33 cellular contexts compared by ENCODE assay signal in genomic region chr3:121504598-121504997, GRCh38.
"Had no signal": no experiment of that assay in that cellular context is flagged by ENCODE, and none has a peak within 500 bp of the region (broad histone marks: within the 10 kb centered on the region; RNA-seq: fewer than 3 reads in every experiment).

No MANE protein-coding gene starts in this region.

- H3K4me3 Mint-ChIP-seq: activated CD4-positive, alpha-beta memory T cell treated with anti-CD3 and anti-CD28 coated beads, Interleukin-2, amount 10 ng/mL, durations not matched to agents 7 days and 5 days; activated CD8-positive, alpha-beta memory T cell treated with anti-CD3 and anti-CD28 coated beads, Interleukin-2, amount 10 ng/mL, durations not matched to agents 7 days and 5 days; activated naive CD4-positive, alpha-beta T cell treated with anti-CD3 and anti-CD28 coated beads, Interleukin-2, amount 10 ng/mL, durations not matched to agents 7 days and 5 days; activated naive CD8-positive, alpha-beta T cell; activated naive CD8-positive, alpha-beta T cell treated with anti-CD3 and anti-CD28 coated beads, Interleukin-2, amount 50 U/mL, for 24 hours; brain; T-helper 1 cell treated with Interleukin-12 subunit alpha and Interleukin-12 subunit beta and Interleukin-4 antibody, amounts not matched to agents 30 μg/mL and 1 μg/mL, for 36 hours had no signal

- H3K27ac ChIP-seq: KMS-11, Peyer's patch, SJSA1, WERI-Rb-1 had no signal

- H3K9ac ChIP-seq: KMS-11, SK-N-SH had no signal

- H3K36me3 ChIP-seq: Peyer's patch had no signal

- H3K4me1 ChIP-seq: SJSA1 had no signal

- H3K9me2 ChIP-seq: SK-N-SH had no signal

- H3K4me3 ChIP-seq: Peyer's patch, SJSA1 had no signal

- H3K36me3 Mint-ChIP-seq: activated naive CD8-positive, alpha-beta T cell; brain had no signal

- H3K9me3 Mint-ChIP-seq: activated CD4-positive, alpha-beta memory T cell treated with anti-CD3 and anti-CD28 coated beads, Interleukin-2, amount 10 ng/mL, durations not matched to agents 7 days and 5 days; activated naive CD4-positive, alpha-beta T cell treated with anti-CD3 and anti-CD28 coated beads, Interleukin-2, amount 10 ng/mL, durations not matched to agents 7 days and 5 days; activated naive CD8-positive, alpha-beta T cell treated with anti-CD3 and anti-CD28 coated beads, Interleukin-2, amount 50 U/mL, for 24 hours; brain; T-helper 1 cell treated with Interleukin-12 subunit alpha and Interleukin-12 subunit beta and Interleukin-4 antibody, amounts not matched to agents 30 μg/mL and 1 μg/mL, for 36 hours had no signal

- H3K27me3 ChIP-seq: Peyer's patch, SJSA1 had no signal

- DNase-seq: activated CD4-positive, alpha-beta memory T cell treated with anti-CD3 and anti-CD28 coated beads, Interleukin-2, amount 10 ng/mL, durations not matched to agents 7 days and 5 days; activated CD4-positive, alpha-beta T cell treated with anti-CD3 and anti-CD28 coated beads for 1 hour; activated CD4-positive, alpha-beta T cell treated with anti-CD3 and anti-CD28 coated beads for 48 hours; activated CD4-positive, CD25-positive, alpha-beta regulatory T cell; activated CD8-positive, alpha-beta memory T cell treated with anti-CD3 and anti-CD28 coated beads for 24 hours; activated CD8-positive, alpha-beta memory T cell treated with anti-CD3 and anti-CD28 coated beads, Interleukin-2, amount 10 ng/mL, durations not matched to agents 7 days and 5 days; activated CD8-positive, alpha-beta memory T cell treated with anti-CD3 and anti-CD28 coated beads, Interleukin-2, amount 50 U/mL, for 48 hours; activated effector memory CD4-positive, alpha-beta T cell treated with Interleukin-2 at 50 U/mL for 16 hours; activated naive CD4-positive, alpha-beta T cell treated with anti-CD3 and anti-CD28 coated beads, Interleukin-2, amount 10 ng/mL, durations not matched to agents 7 days and 5 days; activated naive CD8-positive, alpha-beta T cell treated with anti-CD3 and anti-CD28 coated beads, Interleukin-2, amount 50 U/mL, for 24 hours; activated T-cell treated with anti-CD3 and anti-CD28 coated beads, Interleukin-2, amount 50 U/mL, for 48 hours; anterior cingulate cortex; caudate nucleus; NCI-H1105; NCI-H1417 treated with DMSO at 0.1 percent for 48 hours; NCI-H187 treated with DMSO at 0.1 percent for 48 hours; NCI-H2081 treated with DMSO at 0.1 percent for 48 hours; NCI-H226; NCI-H446 treated with DMSO at 0.1 percent for 48 hours; NCI-H524; NK-92 treated with Interleukin-12 subunit alpha and Interleukin-12 subunit beta, amount 100 ng/mL, for 24 hours; PC-3; Peyer's patch; RPMI8226; SHP77 treated with DMSO at 0.1 percent for 48 hours; SK-N-SH; T-helper 9 cell; WERI-Rb-1 had no signal

- H3K4me1 Mint-ChIP-seq: activated naive CD4-positive, alpha-beta T cell treated with anti-CD3 and anti-CD28 coated beads, Interleukin-2, amount 10 ng/mL, durations not matched to agents 7 days and 5 days; activated naive CD8-positive, alpha-beta T cell treated with anti-CD3 and anti-CD28 coated beads, Interleukin-2, amount 50 U/mL, for 24 hours; brain had no signal

- H3K27ac Mint-ChIP-seq: activated CD4-positive, alpha-beta memory T cell treated with anti-CD3 and anti-CD28 coated beads, Interleukin-2, amount 10 ng/mL, durations not matched to agents 7 days and 5 days; activated CD8-positive, alpha-beta memory T cell treated with anti-CD3 and anti-CD28 coated beads, Interleukin-2, amount 10 ng/mL, durations not matched to agents 7 days and 5 days; activated naive CD8-positive, alpha-beta T cell; activated naive CD8-positive, alpha-beta T cell treated with anti-CD3 and anti-CD28 coated beads, Interleukin-2, amount 50 U/mL, for 24 hours; brain; T-helper 1 cell treated with Interleukin-12 subunit alpha and Interleukin-12 subunit beta and Interleukin-4 antibody, amounts not matched to agents 30 μg/mL and 1 μg/mL, for 36 hours had no signal

- ATAC-seq: activated CD8-positive, alpha-beta memory T cell treated with anti-CD3 and anti-CD28 coated beads, Interleukin-2, amount 10 ng/mL, durations not matched to agents 7 days and 5 days; activated naive CD8-positive, alpha-beta T cell treated with anti-CD3 and anti-CD28 coated beads, Interleukin-2, amount 50 U/mL, for 24 hours; PC-3 had no signal

- H3K4me2 ChIP-seq: KMS-11, SK-N-SH had no signal

- H3K9me3 ChIP-seq: Peyer's patch, SJSA1, SK-N-SH had no signal

- H3K27me3 Mint-ChIP-seq: activated CD4-positive, alpha-beta memory T cell treated with anti-CD3 and anti-CD28 coated beads, Interleukin-2, amount 10 ng/mL, durations not matched to agents 7 days and 5 days; activated CD8-positive, alpha-beta memory T cell treated with anti-CD3 and anti-CD28 coated beads, Interleukin-2, amount 10 ng/mL, durations not matched to agents 7 days and 5 days; activated naive CD4-positive, alpha-beta T cell treated with anti-CD3 and anti-CD28 coated beads, Interleukin-2, amount 10 ng/mL, durations not matched to agents 7 days and 5 days; activated naive CD8-positive, alpha-beta T cell; activated naive CD8-positive, alpha-beta T cell treated with anti-CD3 and anti-CD28 coated beads, Interleukin-2, amount 50 U/mL, for 24 hours had no signal
